23 cellular contexts compared by ENCODE assay signal in the genomic region with DNA sequence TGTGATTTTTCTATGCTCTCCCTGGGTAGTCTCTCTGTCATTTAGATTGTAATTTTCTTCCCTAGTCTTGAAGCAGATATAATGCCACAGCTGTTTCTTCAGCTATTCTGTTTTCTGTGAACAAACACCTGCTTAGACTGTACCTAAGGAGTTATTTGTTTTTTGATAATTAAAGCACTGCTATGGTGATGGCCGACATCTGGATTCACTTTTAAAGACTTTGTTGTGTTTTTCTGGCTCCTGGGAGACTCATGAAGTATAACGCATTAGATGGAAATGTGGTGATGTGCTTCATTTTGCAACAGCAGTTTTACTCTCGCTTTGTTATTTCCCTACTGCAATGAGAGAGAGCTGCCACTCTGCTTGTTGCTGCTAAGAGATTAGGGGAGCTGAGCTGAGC.
DNase-seq lines count a peak whose midpoint lies in the region; ATAC-seq lines count a peak whose summit lies in the region.
"Had no signal": no experiment of that assay in that cellular context is flagged by ENCODE, and none has a peak within 500 bp of the region (broad histone marks: within the 10 kb centered on the region; RNA-seq: fewer than 3 reads in every experiment).

No MANE protein-coding gene starts in this region.

- DNase-seq in DMS53 (lab: John Stamatoyannopoulos, UW): peak; percentile 7
- no peak for DNase-seq in DMS53 treated with DMSO at 0.1 percent for 48 hours (lab: John Stamatoyannopoulos, UW; ENCODE audit: unreplicated experiment)
- peak; percentile 1 for DNase-seq in NCI-H69 (lab: John Stamatoyannopoulos, UW)
- peak; percentile 71 for DNase-seq in fibroblast of peridontal ligament (ENCODE audit: extremely low read depth)
- peak; percentile 28 for DNase-seq in stromal cell of bone marrow (ENCODE audit: low read depth)
- no peak for DNase-seq in stimulated activated naive CD8-positive, alpha-beta T cell treated with anti-CD3 and anti-CD28 coated beads, Interleukin-15, amount 100 ng/mL, for 72 hours
- no peak for DNase-seq in NCI-H1092 (lab: John Stamatoyannopoulos, UW)
- DNase-seq: ACHN; Calu3; CD8-positive, alpha-beta memory T cell; DMS153; GDM1; GOT3; Kasumi-1; NCI-H1417 treated with DMSO at 0.1 percent for 48 hours; NCI-H187; NCI-H2227 treated with DMSO at 0.1 percent for 48 hours; NCI-H510A; NCI-H774; Peyer's patch; T-helper 1 cell had no signal

- no peak for ATAC-seq in stimulated activated naive CD8-positive, alpha-beta T cell treated with anti-CD3 and anti-CD28 coated beads, Interleukin-15, amount 100 ng/mL, for 72 hours
- no peak for ATAC-seq in GM18861 (IDR thresholded peaks at IDR 0.05; ENCODE audit: unreplicated experiment)
- ATAC-seq: HCT116 had no signal

- H3K27me3 Mint-ChIP-seq in stimulated activated naive CD8-positive, alpha-beta T cell treated with anti-CD3 and anti-CD28 coated beads, Interleukin-15, amount 100 ng/mL, for 72 hours: no peaks in the 10 kb centered on the region

- no peak overlapping the region for H3K27ac Mint-ChIP-seq in stimulated activated naive CD8-positive, alpha-beta T cell treated with anti-CD3 and anti-CD28 coated beads, Interleukin-15, amount 100 ng/mL, for 72 hours
- H3K27ac Mint-ChIP-seq: CD8-positive, alpha-beta memory T cell had no signal

- H3K4me3 Mint-ChIP-seq in stimulated activated naive CD8-positive, alpha-beta T cell treated with anti-CD3 and anti-CD28 coated beads, Interleukin-15, amount 100 ng/mL, for 72 hours: no peak overlapping the region
- H3K4me3 Mint-ChIP-seq: CD8-positive, alpha-beta memory T cell had no signal

- no peaks in the 10 kb centered on the region for H3K9me3 Mint-ChIP-seq in stimulated activated naive CD8-positive, alpha-beta T cell treated with anti-CD3 and anti-CD28 coated beads, Interleukin-15, amount 100 ng/mL, for 72 hours
- H3K9me3 Mint-ChIP-seq: CD8-positive, alpha-beta memory T cell had no signal

- no peaks in the 10 kb centered on the region for H3K4me1 Mint-ChIP-seq in stimulated activated naive CD8-positive, alpha-beta T cell treated with anti-CD3 and anti-CD28 coated beads, Interleukin-15, amount 100 ng/mL, for 72 hours
- H3K4me1 Mint-ChIP-seq: CD8-positive, alpha-beta memory T cell had no signal

Comparison
In these comparisons a context has a peak if more than half of its experiments do, and no peak if none do; other contexts are left out.
1. DNase-seq: peak in DMS53 (single experiment), NCI-H69 (single experiment), fibroblast of peridontal ligament (single experiment) and stromal cell of bone marrow (single experiment); none in DMS53 treated with DMSO at 0.1 percent for 48 hours (single experiment), stimulated activated naive CD8-positive, alpha-beta T cell treated with anti-CD3 and anti-CD28 coated beads, Interleukin-15, amount 100 ng/mL, for 72 hours (0 of 2) and NCI-H1092 (single experiment).